ENCODE assay signal across 1 cellular context in genomic region chr14:20329355-20329754, GRCh38.
TF ChIP-seq lines count a peak whose summit lies in the region.

No MANE protein-coding gene starts in this region.

TF ChIP-seq in HepG2, 621 proteins besides CTCF, POLR2A, EP300 and RAD21:
- no peak for TF ChIP-seq HDAC2 (CRISPR knock-in tag; IDR thresholded peaks at IDR 0.05)
- no peak for TF ChIP-seq ETS1 (CRISPR knock-in tag; IDR thresholded peaks at IDR 0.05)
- no peak for TF ChIP-seq SIN3B (IDR thresholded peaks at IDR 0.05; ENCODE audit: low read length)
- TF ChIP-seq ZKSCAN5 (CRISPR knock-in tag; IDR thresholded peaks at IDR 0.05): no peak
- peak; percentile 4; the same call in 1 of the 2 replicates for TF ChIP-seq ATF7 (IDR thresholded peaks at IDR 0.05)
- TF ChIP-seq ATF7 (CRISPR knock-in tag; IDR thresholded peaks at IDR 0.05): no peak
- TF ChIP-seq TOE1 (CRISPR knock-in tag; IDR thresholded peaks at IDR 0.05): no peak
- TF ChIP-seq ZNF562 (CRISPR knock-in tag; IDR thresholded peaks at IDR 0.05; ENCODE audit: borderline replicate concordance): no peak
- no peak for TF ChIP-seq REL (CRISPR knock-in tag; conservative IDR thresholded peaks at IDR 0.05)
